Comparison of ENCODE assay signal across 12 cellular contexts in the genomic region with DNA sequence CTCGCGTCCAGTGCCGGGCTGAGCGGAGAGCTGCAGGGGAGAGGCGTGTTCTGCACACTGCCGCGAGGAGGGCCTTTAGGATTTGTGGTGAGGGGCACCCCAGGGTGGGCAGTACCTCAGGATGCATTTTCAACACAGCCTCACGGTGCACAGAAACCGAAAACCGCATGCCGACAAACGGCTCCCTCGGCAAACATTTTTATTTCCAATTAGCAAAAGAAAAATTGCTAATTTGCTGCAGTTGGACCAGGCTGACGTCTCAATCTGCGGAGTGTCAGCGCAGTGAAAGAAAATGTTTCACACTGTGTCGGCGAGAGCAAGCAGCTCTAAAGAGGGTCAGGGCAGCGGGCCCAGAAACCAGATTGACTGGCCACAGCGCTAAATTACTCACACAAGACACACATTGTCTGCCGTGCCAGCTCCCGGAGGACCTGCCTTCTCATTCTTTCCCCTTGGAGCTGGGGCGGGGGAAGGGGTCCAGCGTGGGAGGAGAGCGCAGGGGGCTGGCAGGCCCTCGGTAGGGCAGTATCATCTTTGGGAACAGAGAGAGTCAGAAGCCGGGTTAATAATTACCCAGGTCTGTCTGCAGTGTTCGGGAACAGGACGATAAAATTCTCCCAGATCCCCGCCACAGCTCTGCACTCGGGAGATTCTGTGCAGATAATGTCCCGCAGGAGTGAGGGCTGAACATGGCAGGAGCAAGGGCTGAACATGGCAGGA.
DNase-seq lines count a peak whose midpoint lies in the region; ATAC-seq and TF ChIP-seq lines count a peak whose summit lies in the region.
"Had no signal": no experiment of that assay in that cellular context is flagged by ENCODE, and none has a peak within 500 bp of the region (broad histone marks: within the 10 kb centered on the region; RNA-seq: fewer than 3 reads in every experiment).

No MANE protein-coding gene starts in this region.

- peak; percentile 30 for DNase-seq in NCI-H2196 (lab: John Stamatoyannopoulos, UW; ENCODE audit: unreplicated experiment)
- no peak for DNase-seq in NCI-H2196 treated with DMSO at 0.1 percent for 48 hours (lab: John Stamatoyannopoulos, UW; ENCODE audit: unreplicated experiment)
- peak; percentile 15 for DNase-seq in fibroblast of mammary gland (ENCODE audit: low read depth)
- DNase-seq in middle frontal gyrus (ENCODE audit: extremely low spot score, low spot score), result peak; percentile 70
- DNase-seq in type B pancreatic cell (ENCODE audit: extremely low spot score, unreplicated experiment), result no peak
- DNase-seq in T1000 (lab: John Stamatoyannopoulos, UW), result no peak
- DNase-seq: ACHN; activated CD4-positive, alpha-beta T cell treated with anti-CD3 and anti-CD28 coated beads for 4 hours; NCI-H2107 had no signal

- H3K4me1 Mint-ChIP-seq in type B pancreatic cell (ENCODE audit: unreplicated experiment), result peaks cover 57% of the 10 kb centered on the region

- H3K27me3 Mint-ChIP-seq in type B pancreatic cell, result peaks cover 46% of the 10 kb centered on the region

- H3K36me3 Mint-ChIP-seq in type B pancreatic cell, result no peaks in the 10 kb centered on the region

- TF ChIP-seq CTCF in fibroblast of mammary gland (conservative IDR thresholded peaks at IDR 0.05; ENCODE audit: control insufficient read depth, insufficient read depth, low read depth, low read length) (no peak), type B pancreatic cell (conservative IDR thresholded peaks at IDR 0.05) (no peak)

- H3K4me3 ChIP-seq in fibroblast of mammary gland (ENCODE audit: control insufficient read depth, low read depth, low read length), result no peak overlapping the region
- H3K4me3 ChIP-seq: smooth muscle cell had no signal

- ATAC-seq in HG02588 (IDR thresholded peaks at IDR 0.05; ENCODE audit: unreplicated experiment) (no peak), GM21526 (IDR thresholded peaks at IDR 0.05; ENCODE audit: low FRiP score, unreplicated experiment) (no peak)

- H3K9me3 Mint-ChIP-seq in type B pancreatic cell, result no peaks in the 10 kb centered on the region

- H3K4me3 Mint-ChIP-seq in type B pancreatic cell, result peak overlapping the region; percentile 64

- peak overlapping the region; percentile 62 for H3K27ac Mint-ChIP-seq in type B pancreatic cell

Comparison
In these comparisons a context has a peak if more than half of its experiments do, and no peak if none do; other contexts are left out.
1. DNase-seq: peak in NCI-H2196 (single experiment), fibroblast of mammary gland (single experiment) and middle frontal gyrus (single experiment); none in NCI-H2196 treated with DMSO at 0.1 percent for 48 hours (single experiment), type B pancreatic cell (single experiment) and T1000 (single experiment).